ENCODE assay signal across 8 cellular contexts in the genomic region with DNA sequence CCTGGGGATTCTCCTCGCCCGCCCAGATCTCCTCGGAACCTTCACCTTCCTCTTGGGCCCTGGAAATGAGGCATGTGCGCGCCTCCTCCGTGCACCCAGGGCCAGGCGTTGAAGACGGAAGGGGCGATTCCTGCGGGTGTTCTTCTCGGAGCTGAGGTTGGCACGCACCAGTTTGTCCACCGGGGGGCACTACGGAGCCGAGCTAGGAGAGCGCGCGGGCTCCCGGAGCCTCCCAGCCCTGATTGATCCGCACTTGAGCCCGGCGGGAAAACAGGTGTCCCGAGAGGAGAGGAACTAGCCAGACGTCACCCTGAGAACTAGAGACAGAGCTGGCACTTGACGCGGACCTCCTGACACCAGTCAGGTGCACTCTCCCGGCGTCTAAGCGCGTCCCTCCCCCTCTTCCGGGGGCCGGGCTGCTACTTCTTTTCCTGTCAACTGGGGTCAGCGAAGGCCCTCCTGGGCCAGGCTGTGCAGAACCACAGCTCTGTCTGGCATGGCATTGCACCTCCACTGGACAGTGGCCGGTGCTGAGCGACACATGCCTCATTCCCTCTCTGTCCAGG. TPM values are rescaled to one million over a fixed set of nuclear protein-coding genes. Genes with fewer than 3 reads are reported as not detected.
DNase-seq lines count a peak whose midpoint lies in the region; ATAC-seq and TF ChIP-seq lines count a peak whose summit lies in the region.

No MANE protein-coding gene starts in this region.

- peak; percentile 96 for TF ChIP-seq CTCF in 22Rv1 (IDR thresholded peaks at IDR 0.05)
- peak; percentile 40 for TF ChIP-seq CTCF in HL-60 (IDR thresholded peaks at IDR 0.05; ENCODE audit: insufficient read depth, low read length)
- TF ChIP-seq CTCF in activated CD8-positive, alpha-beta T cell treated with anti-CD3 and anti-CD28 coated beads for 36 hours (IDR thresholded peaks at IDR 0.05), result peak; percentile 89

- H4K8ac ChIP-seq in mesendoderm (ENCODE audit: low read depth, low read length), result no peak overlapping the region

- H2AK5ac ChIP-seq in mesendoderm (ENCODE audit: low read length), result no peak overlapping the region

- no peak overlapping the region for H4K5ac ChIP-seq in mesendoderm (ENCODE audit: low read length)

- H3K36me3 ChIP-seq in mesendoderm (ENCODE audit: control insufficient read depth, insufficient read depth, low read length), result no peaks in the 10 kb centered on the region

- H3K4me3 ChIP-seq in HL-60 (replicated peaks; ENCODE audit: insufficient read depth, low read length) (peak overlapping the region; percentile 52), mesendoderm (ENCODE audit: low read length) (no peak overlapping the region)

- no CpG with 5 or more reads among the region's 35 CpGs for WGBS in mesendoderm (ENCODE audit: extremely low coverage, insufficient coverage, low lambda C conversion rate)

- H3K4me1 Mint-ChIP-seq in activated CD8-positive, alpha-beta T cell treated with anti-CD3 and anti-CD28 coated beads for 36 hours (ENCODE audit: low read depth), result peaks cover 9% of the 10 kb centered on the region

- H2BK15ac ChIP-seq in mesendoderm (replicated peaks; ENCODE audit: low read depth), result no peak overlapping the region

- no peaks in the 10 kb centered on the region for H3K4me1 ChIP-seq in mesendoderm (ENCODE audit: control insufficient read depth, low read depth, low read length)

- H2BK5ac ChIP-seq in mesendoderm (ENCODE audit: low read length), result no peak overlapping the region

- peak overlapping the region; percentile 22 for H3K56ac ChIP-seq in mesendoderm (ENCODE audit: low read length)

- H3K36me3 Mint-ChIP-seq in activated CD8-positive, alpha-beta T cell treated with anti-CD3 and anti-CD28 coated beads for 36 hours (ENCODE audit: low read depth), result no peaks in the 10 kb centered on the region

- H3K27me3 ChIP-seq in HL-60 (ENCODE audit: insufficient read depth, poor library complexity, severe bottlenecking), result no peaks in the 10 kb centered on the region
- H3K27me3 ChIP-seq in mesendoderm (ENCODE audit: insufficient read depth, low read length, poor library complexity), result no peaks in the 10 kb centered on the region

- peak; percentile 60 for ATAC-seq in GM18517 (IDR thresholded peaks at IDR 0.05; ENCODE audit: unreplicated experiment)
- ATAC-seq in activated CD8-positive, alpha-beta T cell treated with anti-CD3 and anti-CD28 coated beads for 36 hours, result peak; percentile 98

- peak overlapping the region; percentile 54 for H3K4me2 ChIP-seq in mesendoderm (ENCODE audit: low read length)

- no peak overlapping the region for H3K9ac ChIP-seq in mesendoderm (ENCODE audit: low read length)

- intact Hi-C loops in activated CD8-positive, alpha-beta T cell treated with anti-CD3 and anti-CD28 coated beads for 36 hours (cut with micrococcal nuclease), result loop anchor here (10.0 kb wide), 1 partner anchor 150 kb away; no protein-coding TSS in a partner anchor

- no peak overlapping the region for H3K23ac ChIP-seq in mesendoderm (ENCODE audit: low read length)

- no peaks in the 10 kb centered on the region for H3K9me3 Mint-ChIP-seq in activated CD8-positive, alpha-beta T cell treated with anti-CD3 and anti-CD28 coated beads for 36 hours

- H3K27me3 Mint-ChIP-seq in activated CD8-positive, alpha-beta T cell treated with anti-CD3 and anti-CD28 coated beads for 36 hours, result no peaks in the 10 kb centered on the region

- H3K79me1 ChIP-seq in mesendoderm (ENCODE audit: low read length), result no peaks in the 10 kb centered on the region

- peak overlapping the region; percentile 51 for H3K27ac Mint-ChIP-seq in activated CD8-positive, alpha-beta T cell treated with anti-CD3 and anti-CD28 coated beads for 36 hours

- peak; percentile 85 to 93 for DNase-seq in HL-60 (ENCODE audit: low read depth in 1 of 2, low spot score in 1 of 2)
- peak; percentile 99 for DNase-seq in NCI-H774 (lab: John Stamatoyannopoulos, UW)
- DNase-seq in activated CD8-positive, alpha-beta T cell treated with anti-CD3 and anti-CD28 coated beads for 36 hours, result peak; percentile 90
- peak; percentile 67 for DNase-seq in effector CD8-positive, alpha-beta T cell (lab: John Stamatoyannopoulos, UW)
- DNase-seq in mesendoderm, result peak; percentile 89
- peak; percentile 49 for DNase-seq in stimulated activated CD8-positive, alpha-beta memory T cell treated with anti-CD3 and anti-CD28 coated beads, Interleukin-12 subunit alpha, Interleukin-12 subunit beta, amount 100 ng/mL, for 4 hours (ENCODE audit: low read depth)

- H3K79me2 ChIP-seq in mesendoderm (ENCODE audit: control insufficient read depth, insufficient read depth, low read length), result no peaks in the 10 kb centered on the region

- no peak overlapping the region for H3K18ac ChIP-seq in mesendoderm (ENCODE audit: low read length)

- H3K4me3 Mint-ChIP-seq in activated CD8-positive, alpha-beta T cell treated with anti-CD3 and anti-CD28 coated beads for 36 hours, result peak overlapping the region; percentile 71

- H3K4ac ChIP-seq in mesendoderm (ENCODE audit: low read depth, low read length), result no peak overlapping the region

- CTCF ChIA-PET in activated CD8-positive, alpha-beta T cell treated with anti-CD3 and anti-CD28 coated beads for 36 hours (lab: Charles Lee), result interaction anchor here (0.8 to 6.7 kb wide), 32 partner anchors 8 to 355 kb away, joined by 3 to 96 read pairs (median 4); partner anchors contain the start of genes FABP3 and SERINC2

- POLR2A ChIA-PET in activated CD8-positive, alpha-beta T cell treated with anti-CD3 and anti-CD28 coated beads for 36 hours (lab: Charles Lee), result interaction anchor here (0.8 kb wide), 1 partner anchor 33 kb away, joined by 3 read pairs; no protein-coding TSS in a partner anchor

- no peak overlapping the region for H2BK120ac ChIP-seq in mesendoderm (ENCODE audit: low read depth, low read length)

- peak overlapping the region; percentile 29; the same call in 1 of the 2 replicates for H3K27ac ChIP-seq in 22Rv1
- H3K27ac ChIP-seq in HL-60 (replicated peaks), result no peak overlapping the region
- no peak overlapping the region for H3K27ac ChIP-seq in mesendoderm (ENCODE audit: low read depth, low read length)

RNA-seq across cellular contexts. Expression of gene SERINC2, which starts 18.3 kb away (rescaled TPM):
- under 1 TPM in 1 of 2 experiments, not detected in 1; 0.16 TPM for total RNA-seq in activated CD8-positive, alpha-beta T cell treated with anti-CD3 and anti-CD28 coated beads for 36 hours
- polyA plus RNA-seq in mesendoderm (2013, experiment 1 of 2), result 17.7 TPM
- 17.0 TPM for polyA plus RNA-seq in mesendoderm (2013, experiment 2 of 2)

RNA-seq across cellular contexts. Expression of gene FABP3, which starts 21.8 kb away (rescaled TPM):
- total RNA-seq in activated CD8-positive, alpha-beta T cell treated with anti-CD3 and anti-CD28 coated beads for 36 hours, result under 1 TPM in 1 of 2 experiments, not detected in 1; 0.65 TPM
- polyA plus RNA-seq in mesendoderm (2013, experiment 1 of 2), result 13.3 TPM
- 13.1 TPM for polyA plus RNA-seq in mesendoderm (2013, experiment 2 of 2)

Comparison
In these comparisons a context has a peak if more than half of its experiments do, and no peak if none do; other contexts are left out.
1. CTCF ChIP-seq: peak in every context shown above with its lines; median percentile 96 in 22Rv1; 89 in activated CD8-positive, alpha-beta T cell treated with anti-CD3 and anti-CD28 coated beads for 36 hours; 40 in HL-60.
2. DNase-seq: peak in every context shown above with its lines; median percentile 99 in NCI-H774; 90 in activated CD8-positive, alpha-beta T cell treated with anti-CD3 and anti-CD28 coated beads for 36 hours; 89 in HL-60; 89 in mesendoderm; 67 in effector CD8-positive, alpha-beta T cell; 49 in stimulated activated CD8-positive, alpha-beta memory T cell treated with anti-CD3 and anti-CD28 coated beads, Interleukin-12 subunit alpha, Interleukin-12 subunit beta, amount 100 ng/mL, for 4 hours.